26 cellular contexts compared by ENCODE assay signal in the genomic region with DNA sequence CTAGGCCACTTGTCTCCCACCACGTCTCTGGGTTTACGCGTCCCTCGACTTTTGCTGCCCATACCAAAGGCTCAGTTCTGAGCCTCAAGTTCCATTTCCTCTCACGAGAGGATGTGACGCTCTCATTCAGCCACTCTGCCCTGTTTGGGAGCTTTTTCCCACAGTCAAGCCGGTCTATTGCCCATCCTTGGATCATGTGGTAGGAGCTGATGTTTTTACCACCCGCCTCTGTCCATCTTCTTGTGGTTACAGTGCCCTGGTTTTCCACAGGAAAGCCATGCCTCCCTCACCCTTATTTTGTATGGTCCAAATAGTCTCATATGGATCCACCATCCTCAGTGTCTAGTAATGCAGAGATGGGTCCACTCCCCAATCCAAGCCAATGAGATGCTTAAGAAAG.
"Had no signal": no experiment of that assay in that cellular context is flagged by ENCODE, and none has a peak within 500 bp of the region (broad histone marks: within the 10 kb centered on the region; RNA-seq: fewer than 3 reads in every experiment).

No MANE protein-coding gene starts in this region.

- H3K27me3 ChIP-seq: left lung, ovary, spleen, suprapubic skin, tibial artery, upper lobe of right lung had no signal

- H3K4me3 Mint-ChIP-seq: immature natural killer cell; mesothelial cell of epicardium; naive thymus-derived CD4-positive, alpha-beta T cell; natural killer cell treated with Interleukin-12 subunit alpha and Interleukin-12 subunit beta and Interleukin-15 and Interleukin-18, amount 100 ng/mL, for 72 hours; stimulated activated effector memory CD8-positive, alpha-beta T cell treated with anti-CD3 and anti-CD28 coated beads, Interleukin-12 subunit alpha, Interleukin-12 subunit beta, amount 100 ng/mL, for 72 hours; stimulated activated naive CD8-positive, alpha-beta T cell treated with anti-CD3 and anti-CD28 coated beads, Interleukin-15, Interleukin-2, amounts not matched to agents 100 ng/mL and 50 ng/mL, for 24 hours had no signal

- H3K9me3 Mint-ChIP-seq: immature natural killer cell; natural killer cell treated with Interleukin-12 subunit alpha and Interleukin-12 subunit beta and Interleukin-15 and Interleukin-18, amount 100 ng/mL, for 72 hours; stimulated activated effector memory CD8-positive, alpha-beta T cell treated with anti-CD3 and anti-CD28 coated beads, Interleukin-12 subunit alpha, Interleukin-12 subunit beta, amount 100 ng/mL, for 72 hours; stimulated activated naive CD8-positive, alpha-beta T cell treated with anti-CD3 and anti-CD28 coated beads, Interleukin-15, Interleukin-2, amounts not matched to agents 100 ng/mL and 50 ng/mL, for 24 hours had no signal

- DNase-seq: hypothalamus; immature natural killer cell; kidney; left colon; left lung; mesendoderm; naive thymus-derived CD4-positive, alpha-beta T cell; ovary; retina; right cardiac atrium; small intestine; spleen; stimulated activated CD4-positive, alpha-beta T cell treated with anti-CD3 and anti-CD28 coated beads, Interleukin-4, amount 100 ng/mL, for 24 hours; stimulated activated naive CD4-positive, alpha-beta T cell; tibial artery; trophoblast cell; upper lobe of right lung had no signal

- H3K27ac ChIP-seq: left lung, ovary, spleen, suprapubic skin, thoracic aorta, tibial artery, upper lobe of right lung had no signal

- H3K4me1 ChIP-seq: left lung, spleen, suprapubic skin, tibial artery, upper lobe of right lung had no signal

- H3K27ac Mint-ChIP-seq: immature natural killer cell; natural killer cell treated with Interleukin-12 subunit alpha and Interleukin-12 subunit beta and Interleukin-15 and Interleukin-18, amount 100 ng/mL, for 72 hours; stimulated activated naive CD8-positive, alpha-beta T cell treated with anti-CD3 and anti-CD28 coated beads, Interleukin-15, Interleukin-2, amounts not matched to agents 100 ng/mL and 50 ng/mL, for 24 hours had no signal

- H3K9me3 ChIP-seq: left lung, ovary, spleen, suprapubic skin, thoracic aorta, tibial artery, upper lobe of right lung had no signal

- H3K4me3 ChIP-seq: left lung, lung, ovary, spleen, suprapubic skin, thoracic aorta, tibial artery, upper lobe of right lung had no signal

- H3K4me1 Mint-ChIP-seq: immature natural killer cell had no signal

- ATAC-seq: left colon; left lung; naive thymus-derived CD4-positive, alpha-beta T cell; natural killer cell treated with Interleukin-12 subunit alpha and Interleukin-12 subunit beta and Interleukin-15 and Interleukin-18, amount 100 ng/mL, for 72 hours; right cardiac atrium; sciatic nerve; stimulated activated effector memory CD8-positive, alpha-beta T cell treated with anti-CD3 and anti-CD28 coated beads, Interleukin-12 subunit alpha, Interleukin-12 subunit beta, amount 100 ng/mL, for 72 hours; upper lobe of right lung had no signal

- H3K36me3 ChIP-seq: left lung, ovary, spleen, suprapubic skin, thoracic aorta, tibial artery, upper lobe of right lung had no signal

- H3K36me3 Mint-ChIP-seq: immature natural killer cell; natural killer cell treated with Interleukin-12 subunit alpha and Interleukin-12 subunit beta and Interleukin-15 and Interleukin-18, amount 100 ng/mL, for 72 hours; stimulated activated effector memory CD8-positive, alpha-beta T cell treated with anti-CD3 and anti-CD28 coated beads, Interleukin-12 subunit alpha, Interleukin-12 subunit beta, amount 100 ng/mL, for 72 hours had no signal

- H3K27me3 Mint-ChIP-seq: naive thymus-derived CD4-positive, alpha-beta T cell; natural killer cell treated with Interleukin-12 subunit alpha and Interleukin-12 subunit beta and Interleukin-15 and Interleukin-18, amount 100 ng/mL, for 72 hours; progenitor cell of endocrine pancreas; stimulated activated naive CD8-positive, alpha-beta T cell treated with anti-CD3 and anti-CD28 coated beads, Interleukin-15, Interleukin-2, amounts not matched to agents 100 ng/mL and 50 ng/mL, for 24 hours had no signal
